ENCODE assay signal across 18 cellular contexts in genomic region chr14:91295276-91295845, GRCh38. TPM values are rescaled to one million over a fixed set of nuclear protein-coding genes. Genes with fewer than 3 reads are reported as not detected.
DNase-seq lines count a peak whose midpoint lies in the region; ATAC-seq, FAIRE-seq and TF ChIP-seq lines count a peak whose summit lies in the region.
"Had no signal": no experiment of that assay in that cellular context is flagged by ENCODE, and none has a peak within 500 bp of the region (broad histone marks: within the 10 kb centered on the region; RNA-seq: fewer than 3 reads in every experiment).

No MANE protein-coding gene starts in this region.

- no peak for TF ChIP-seq CTCF in activated CD8-positive, alpha-beta T cell treated with anti-CD3 and anti-CD28 coated beads for 36 hours (IDR thresholded peaks at IDR 0.05)
- TF ChIP-seq CTCF in kidney (IDR thresholded peaks at IDR 0.05; ENCODE audit: borderline replicate concordance, extremely low read depth, insufficient read depth): no peak

- no peak overlapping the region for H3K27ac ChIP-seq in kidney (ENCODE audit: low read depth in 2 of 2, low read length in 2 of 2)
- H3K27ac ChIP-seq: C4-2B, Peyer's patch, SJCRH30 had no signal

- H3K4me1 ChIP-seq in kidney (ENCODE audit: control insufficient read depth in 1 of 2, insufficient read depth in 1 of 2, low read depth in 1 of 2, low read length in 2 of 2): peaks cover 0 to 2% of the 10 kb centered on the region in 2 donors
- H3K4me1 ChIP-seq: Peyer's patch, SJCRH30 had no signal

- POLR2A ChIA-PET in activated CD8-positive, alpha-beta T cell treated with anti-CD3 and anti-CD28 coated beads for 36 hours (lab: Charles Lee): interaction anchor here (0.9 to 1.5 kb wide), 2 partner anchors 9 to 14 kb away, joined by 3 to 5 read pairs; no protein-coding TSS in a partner anchor
- POLR2A ChIA-PET in activated CD8-positive, alpha-beta T cell treated with anti-CD3 and anti-CD28 coated beads, Interleukin-2, amount 10 ng/mL, durations not matched to agents 7 days and 5 days (lab: Charles Lee): no interaction called here

- intact Hi-C loops in activated CD8-positive, alpha-beta T cell treated with anti-CD3 and anti-CD28 coated beads for 36 hours (cut with micrococcal nuclease): no loop called here
- intact Hi-C loops in kidney (cut with DNase I): loop anchor here (10.0 kb wide), 1 partner anchor 391 kb away; no protein-coding TSS in a partner anchor

- CTCF ChIA-PET in activated CD8-positive, alpha-beta T cell treated with anti-CD3 and anti-CD28 coated beads for 36 hours (lab: Charles Lee): interaction anchor here (1.1 to 1.3 kb wide), 2 partner anchors 22 to 118 kb away, joined by 3 to 4 read pairs; no protein-coding TSS in a partner anchor
- CTCF ChIA-PET in activated CD8-positive, alpha-beta T cell treated with anti-CD3 and anti-CD28 coated beads, Interleukin-2, amount 10 ng/mL, durations not matched to agents 7 days and 5 days (lab: Charles Lee): no interaction called here

- peaks cover 84% of the 10 kb centered on the region for H3K36me3 Mint-ChIP-seq in activated CD8-positive, alpha-beta T cell treated with anti-CD3 and anti-CD28 coated beads for 36 hours (ENCODE audit: low read depth)
- H3K36me3 Mint-ChIP-seq in activated CD8-positive, alpha-beta T cell treated with anti-CD3 and anti-CD28 coated beads, Interleukin-2, amount 10 ng/mL, durations not matched to agents 7 days and 5 days (ENCODE audit: low read depth): peaks cover 88% of the 10 kb centered on the region
- peaks cover 100% of the 10 kb centered on the region for H3K36me3 Mint-ChIP-seq in stimulated activated effector memory CD8-positive, alpha-beta T cell treated with anti-CD3 and anti-CD28 coated beads, Interleukin-12 subunit alpha, Interleukin-12 subunit beta, amount 100 ng/mL, for 72 hours

- FAIRE-seq in kidney (lab: Jason Lieb, UNC): no peak
- FAIRE-seq: A204.1 had no signal

- no peaks in the 10 kb centered on the region for H3K9me3 Mint-ChIP-seq in activated CD8-positive, alpha-beta T cell treated with anti-CD3 and anti-CD28 coated beads for 36 hours
- H3K9me3 Mint-ChIP-seq in activated CD8-positive, alpha-beta T cell treated with anti-CD3 and anti-CD28 coated beads, Interleukin-2, amount 10 ng/mL, durations not matched to agents 7 days and 5 days (ENCODE audit: insufficient read depth): no peaks in the 10 kb centered on the region
- H3K9me3 Mint-ChIP-seq in stimulated activated effector memory CD8-positive, alpha-beta T cell treated with anti-CD3 and anti-CD28 coated beads, Interleukin-12 subunit alpha, Interleukin-12 subunit beta, amount 100 ng/mL, for 72 hours: no peaks in the 10 kb centered on the region

- H3K4me3 Mint-ChIP-seq in activated CD8-positive, alpha-beta T cell treated with anti-CD3 and anti-CD28 coated beads for 36 hours: no peak overlapping the region
- H3K4me3 Mint-ChIP-seq in activated CD8-positive, alpha-beta T cell treated with anti-CD3 and anti-CD28 coated beads, Interleukin-2, amount 10 ng/mL, durations not matched to agents 7 days and 5 days: no peak overlapping the region
- no peak overlapping the region for H3K4me3 Mint-ChIP-seq in stimulated activated effector memory CD8-positive, alpha-beta T cell treated with anti-CD3 and anti-CD28 coated beads, Interleukin-12 subunit alpha, Interleukin-12 subunit beta, amount 100 ng/mL, for 72 hours

- no peak for DNase-seq in activated CD8-positive, alpha-beta T cell treated with anti-CD3 and anti-CD28 coated beads for 36 hours
- DNase-seq in activated CD8-positive, alpha-beta T cell treated with anti-CD3 and anti-CD28 coated beads, Interleukin-2, amount 10 ng/mL, durations not matched to agents 7 days and 5 days: no peak
- peak; percentile 75 to 91 for DNase-seq in NCI-H446 (lab: John Stamatoyannopoulos, UW)
- DNase-seq in kidney: peak; percentile 37
- no peak for DNase-seq in stimulated activated effector memory CD8-positive, alpha-beta T cell treated with anti-CD3 and anti-CD28 coated beads, Interleukin-12 subunit alpha, Interleukin-12 subunit beta, amount 100 ng/mL, for 72 hours (ENCODE audit: low spot score in 2 of 2)
- DNase-seq in activated effector memory CD4-positive, alpha-beta T cell treated with anti-CD3 and anti-CD28 coated beads, Interleukin-2, amount 50 U/mL, for 16 hours: no peak
- no peak for DNase-seq in activated CD4-positive, CD25-positive, alpha-beta regulatory T cell treated with anti-CD3 and anti-CD28 coated beads, Interleukin-2, amount 50 U/mL, for 72 hours
- DNase-seq: H7, Karpas-422, NCI-H1694, NCI-H2081, NCI-H2171, NCI-H345, NCI-H526, Peyer's patch, SJCRH30 had no signal

- no peak overlapping the region for H3K9ac ChIP-seq in kidney (ENCODE audit: low read length in 2 of 2)

- ATAC-seq in activated CD8-positive, alpha-beta T cell treated with anti-CD3 and anti-CD28 coated beads for 36 hours: no peak
- no peak for ATAC-seq in activated CD8-positive, alpha-beta T cell treated with anti-CD3 and anti-CD28 coated beads, Interleukin-2, amount 10 ng/mL, durations not matched to agents 7 days and 5 days
- no peak for ATAC-seq in stimulated activated effector memory CD8-positive, alpha-beta T cell treated with anti-CD3 and anti-CD28 coated beads, Interleukin-12 subunit alpha, Interleukin-12 subunit beta, amount 100 ng/mL, for 72 hours

- no peaks in the 10 kb centered on the region for H3K27me3 Mint-ChIP-seq in activated CD8-positive, alpha-beta T cell treated with anti-CD3 and anti-CD28 coated beads for 36 hours
- H3K27me3 Mint-ChIP-seq in activated CD8-positive, alpha-beta T cell treated with anti-CD3 and anti-CD28 coated beads, Interleukin-2, amount 10 ng/mL, durations not matched to agents 7 days and 5 days (ENCODE audit: low read depth): no peaks in the 10 kb centered on the region

- no peak overlapping the region for H3K4me3 ChIP-seq in kidney (ENCODE audit: low read length in 2 of 2)
- H3K4me3 ChIP-seq: Peyer's patch, SJCRH30 had no signal

- no peaks in the 10 kb centered on the region for H3K9me3 ChIP-seq in kidney (ENCODE audit: control insufficient read depth in 1 of 2, low read length in 2 of 2)
- H3K9me3 ChIP-seq: Peyer's patch, SJCRH30 had no signal

- peak overlapping the region; percentile 67 for H3K27ac Mint-ChIP-seq in activated CD8-positive, alpha-beta T cell treated with anti-CD3 and anti-CD28 coated beads for 36 hours
- H3K27ac Mint-ChIP-seq in activated CD8-positive, alpha-beta T cell treated with anti-CD3 and anti-CD28 coated beads, Interleukin-2, amount 10 ng/mL, durations not matched to agents 7 days and 5 days: no peak overlapping the region
- H3K27ac Mint-ChIP-seq in stimulated activated effector memory CD8-positive, alpha-beta T cell treated with anti-CD3 and anti-CD28 coated beads, Interleukin-12 subunit alpha, Interleukin-12 subunit beta, amount 100 ng/mL, for 72 hours: peak overlapping the region; percentile 94

- H3K36me3 ChIP-seq in kidney (ENCODE audit: control insufficient read depth in 1 of 2, insufficient read depth in 2 of 2, low read length in 2 of 2): peaks cover 10 to 13% of the 10 kb centered on the region in 2 donors
- H3K36me3 ChIP-seq: SJCRH30 had no signal

- peaks cover 44% of the 10 kb centered on the region for H3K4me1 Mint-ChIP-seq in activated CD8-positive, alpha-beta T cell treated with anti-CD3 and anti-CD28 coated beads for 36 hours (ENCODE audit: low read depth)
- H3K4me1 Mint-ChIP-seq in activated CD8-positive, alpha-beta T cell treated with anti-CD3 and anti-CD28 coated beads, Interleukin-2, amount 10 ng/mL, durations not matched to agents 7 days and 5 days (ENCODE audit: low read depth): peaks cover 29% of the 10 kb centered on the region
- peaks cover 35% of the 10 kb centered on the region for H3K4me1 Mint-ChIP-seq in stimulated activated effector memory CD8-positive, alpha-beta T cell treated with anti-CD3 and anti-CD28 coated beads, Interleukin-12 subunit alpha, Interleukin-12 subunit beta, amount 100 ng/mL, for 72 hours

RNA-seq across cellular contexts. Expression of gene GPR68, which starts 50.9 kb away (rescaled TPM):
- total RNA-seq in activated CD8-positive, alpha-beta T cell treated with anti-CD3 and anti-CD28 coated beads for 36 hours: 10 to 100 TPM; 11.9 to 14.0 TPM
- 10 to 100 TPM; 44.6 to 45.3 TPM for total RNA-seq in activated CD8-positive, alpha-beta T cell treated with anti-CD3 and anti-CD28 coated beads, Interleukin-2, amount 10 ng/mL, durations not matched to agents 7 days and 5 days
- total RNA-seq in kidney: 1.7 TPM
- polyA plus RNA-seq in kidney (ENCODE audit: insufficient read depth, low read depth, low replicate concordance): 0.82 TPM
- total RNA-seq: SJCRH30 had no signal

Comparison
In these comparisons a context has a peak if more than half of its experiments do, and no peak if none do; other contexts are left out.
1. DNase-seq: peak in NCI-H446 (2 of 2) and kidney (single experiment); none in activated CD8-positive, alpha-beta T cell treated with anti-CD3 and anti-CD28 coated beads for 36 hours (single experiment), activated CD8-positive, alpha-beta T cell treated with anti-CD3 and anti-CD28 coated beads, Interleukin-2, amount 10 ng/mL, durations not matched to agents 7 days and 5 days (single experiment), stimulated activated effector memory CD8-positive, alpha-beta T cell treated with anti-CD3 and anti-CD28 coated beads, Interleukin-12 subunit alpha, Interleukin-12 subunit beta, amount 100 ng/mL, for 72 hours (0 of 2), activated effector memory CD4-positive, alpha-beta T cell treated with anti-CD3 and anti-CD28 coated beads, Interleukin-2, amount 50 U/mL, for 16 hours (single experiment) and activated CD4-positive, CD25-positive, alpha-beta regulatory T cell treated with anti-CD3 and anti-CD28 coated beads, Interleukin-2, amount 50 U/mL, for 72 hours (single experiment).